10 cellular contexts compared by ENCODE assay signal in the genomic region with DNA sequence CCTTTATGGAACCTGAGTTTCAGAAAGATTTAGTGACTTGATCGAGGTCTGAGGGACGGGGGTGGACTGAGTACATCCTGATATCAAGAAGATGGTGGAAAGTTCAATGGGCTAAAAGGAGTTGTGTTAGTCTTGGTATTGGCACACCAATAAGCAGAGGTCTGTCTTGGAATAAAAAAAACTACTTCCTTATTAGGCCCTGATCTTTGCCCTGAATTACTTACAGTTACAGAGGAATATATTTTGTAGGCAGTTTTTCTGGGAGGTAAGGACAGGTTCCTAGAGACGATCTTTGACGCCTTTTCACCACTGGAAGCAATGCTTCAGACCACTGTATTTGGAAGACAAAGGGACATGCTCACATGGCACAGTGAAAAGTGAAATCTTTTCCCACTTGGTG. TPM values are rescaled to one million over a fixed set of nuclear protein-coding genes. Genes with fewer than 3 reads are reported as not detected.
A peak's percentile ranks its signal among the peaks of the same experiment; 100 is the strongest.
DNase-seq lines count a peak whose midpoint lies in the region; ATAC-seq, FAIRE-seq and TF ChIP-seq lines count a peak whose summit lies in the region.
"Had no signal": no experiment of that assay in that cellular context is flagged by ENCODE, and none has a peak within 500 bp of the region (broad histone marks: within the 10 kb centered on the region; RNA-seq: fewer than 3 reads in every experiment).

No MANE protein-coding gene starts in this region.

- TF ChIP-seq EP300 in gastroesophageal sphincter (IDR thresholded peaks at IDR 0.05) = no peak

- WGBS in gastroesophageal sphincter (ENCODE audit: low coverage in 1 of 2), 2 donors = 37 to 63% methylated on average over 2 to 4 of the region's 4 CpGs
- WGBS in small intestine, 3 donors = 16 to 58% (median 25%) methylated on average over 4 of the region's 4 CpGs

- DNase-seq in activated CD4-positive, alpha-beta T cell treated with anti-CD3 and anti-CD28 coated beads for 36 hours = no peak
- no peak for DNase-seq in activated CD4-positive, alpha-beta T cell treated with anti-CD3 and anti-CD28 coated beads for 48 hours
- peak in 1 of 2 experiments; percentile 51 for DNase-seq in PC-9
- DNase-seq in small intestine = peak; percentile 78
- DNase-seq in NCI-H187 (lab: John Stamatoyannopoulos, UW) = no peak
- DNase-seq in NCI-H146 (lab: John Stamatoyannopoulos, UW) = no peak

- H4K20me1 ChIP-seq in PC-9 (ENCODE audit: insufficient read depth) = no peaks in the 10 kb centered on the region

- CTCF ChIA-PET in activated CD4-positive, alpha-beta T cell treated with anti-CD3 and anti-CD28 coated beads for 36 hours (lab: Charles Lee) = no interaction called here
- CTCF ChIA-PET in PC-9 (lab: Charles Lee) = no interaction called here

- ATAC-seq in activated CD4-positive, alpha-beta T cell treated with anti-CD3 and anti-CD28 coated beads for 36 hours = no peak
- ATAC-seq in gastroesophageal sphincter (peak; percentile 23), esophagus mucosa (no peak)

- H3K27ac Mint-ChIP-seq in activated CD4-positive, alpha-beta T cell treated with anti-CD3 and anti-CD28 coated beads for 36 hours = no peak overlapping the region

- peaks cover 16% of the 10 kb centered on the region; the same call in 1 of the 2 replicates for H3F3A ChIP-seq in PC-9 (ENCODE audit: insufficient read depth, low read depth)

- no peaks in the 10 kb centered on the region for H3K4me1 Mint-ChIP-seq in activated CD4-positive, alpha-beta T cell treated with anti-CD3 and anti-CD28 coated beads for 36 hours

- peak overlapping the region; percentile 89; the same call in 1 of the 2 replicates for H2AFZ ChIP-seq in PC-9

- H3K9me2 ChIP-seq in PC-9 (ENCODE audit: insufficient read depth) = no peaks in the 10 kb centered on the region

- no peaks in the 10 kb centered on the region for H3K27me3 ChIP-seq in PC-9 (ENCODE audit: insufficient read depth, low read depth)
- no peaks in the 10 kb centered on the region for H3K27me3 ChIP-seq in gastroesophageal sphincter
- no peaks in the 10 kb centered on the region for H3K27me3 ChIP-seq in small intestine (ENCODE audit: control insufficient read depth in 2 of 2, insufficient read depth in 2 of 2, low read length in 2 of 2)

- H3K9me3 Mint-ChIP-seq in activated CD4-positive, alpha-beta T cell treated with anti-CD3 and anti-CD28 coated beads for 36 hours (ENCODE audit: low read depth) = no peaks in the 10 kb centered on the region

- no peak for TF ChIP-seq POLR2A in gastroesophageal sphincter (IDR thresholded peaks at IDR 0.05)

- POLR2A ChIA-PET in activated CD4-positive, alpha-beta T cell treated with anti-CD3 and anti-CD28 coated beads for 36 hours (lab: Charles Lee) = no interaction called here
- POLR2A ChIA-PET in PC-9 (lab: Charles Lee; ENCODE audit: unreplicated experiment) = no interaction called here

- H3K4me2 ChIP-seq in PC-9 = peak overlapping the region; percentile 94

- intact Hi-C loops in activated CD4-positive, alpha-beta T cell treated with anti-CD3 and anti-CD28 coated beads for 36 hours (cut with DNase I, micrococcal nuclease) = loop anchor here in 1 of 2 experiments (10.0 kb wide), 1 partner anchor 150 kb away; no protein-coding TSS in a partner anchor
- intact Hi-C loops in PC-9 (cut with micrococcal nuclease; ENCODE audit: unreplicated experiment) = loop anchor here (5.0 kb wide), 1 partner anchor 113 kb away; a partner anchor contains a TSS

- no peaks in the 10 kb centered on the region for H3K79me2 ChIP-seq in PC-9 (ENCODE audit: low read depth)

- H3K27ac ChIP-seq in PC-9 = peak overlapping the region; percentile 55
- peak overlapping the region; percentile 88 to 92 (median 88) for H3K27ac ChIP-seq in gastroesophageal sphincter
- peak overlapping the region; percentile 61 to 93 for H3K27ac ChIP-seq in small intestine (ENCODE audit: low read depth in 1 of 2, low read length in 1 of 2)

- TF ChIP-seq CTCF in PC-9 (conservative IDR thresholded peaks at IDR 0.05) = no peak
- no peak for TF ChIP-seq CTCF in gastroesophageal sphincter (IDR thresholded peaks at IDR 0.05)

- H3K36me3 ChIP-seq in PC-9 (ENCODE audit: low read depth) (no peaks in the 10 kb centered on the region), gastroesophageal sphincter (no peaks in the 10 kb centered on the region), small intestine (ENCODE audit: control insufficient read depth in 2 of 2, insufficient read depth in 2 of 2, low read length in 2 of 2) (no peaks in the 10 kb centered on the region)

- no TSS peak for BruUV-seq in PC-9 (replicated peaks; lab: Mats Ljungman, UMichigan)

- peak overlapping the region; percentile 30 for H3K4me3 Mint-ChIP-seq in activated CD4-positive, alpha-beta T cell treated with anti-CD3 and anti-CD28 coated beads for 36 hours

- H3K4me1 ChIP-seq in PC-9 (replicated peaks; ENCODE audit: insufficient read depth) (peaks cover 21% of the 10 kb centered on the region), gastroesophageal sphincter (peaks cover 0 to 22% (median 0%) of the 10 kb centered on the region in 3 donors), small intestine (ENCODE audit: control insufficient read depth in 2 of 2, insufficient read depth in 1 of 2, low read depth in 1 of 2, low read length in 1 of 2) (no peaks in the 10 kb centered on the region)

- H3K9me3 ChIP-seq in PC-9 (ENCODE audit: insufficient read depth, low read depth) = no peaks in the 10 kb centered on the region
- no peaks in the 10 kb centered on the region for H3K9me3 ChIP-seq in gastroesophageal sphincter
- H3K9me3 ChIP-seq in small intestine (ENCODE audit: control insufficient read depth, low read depth) = no peaks in the 10 kb centered on the region

- no peaks in the 10 kb centered on the region for H3K27me3 Mint-ChIP-seq in activated CD4-positive, alpha-beta T cell treated with anti-CD3 and anti-CD28 coated beads for 36 hours

- H3K36me3 Mint-ChIP-seq in activated CD4-positive, alpha-beta T cell treated with anti-CD3 and anti-CD28 coated beads for 36 hours (ENCODE audit: low read depth) = no peaks in the 10 kb centered on the region

- FAIRE-seq in small intestine (lab: Jason Lieb, UNC) = peak; percentile 73
- FAIRE-seq: kidney, TTC549 had no signal

- H3K4me3 ChIP-seq in PC-9 = peak overlapping the region; percentile 78; the same call in 1 of the 2 replicates
- peak overlapping the region in 1 of 2 donors; percentile 61 for H3K4me3 ChIP-seq in gastroesophageal sphincter
- no peak overlapping the region for H3K4me3 ChIP-seq in small intestine (ENCODE audit: low read depth in 1 of 2, low read length in 2 of 2)

RNA-seq across cellular contexts. Expression of a gene that starts 0.7 kb away (rescaled TPM):
- total RNA-seq in activated CD4-positive, alpha-beta T cell treated with anti-CD3 and anti-CD28 coated beads for 36 hours = under 1 TPM in 1 of 2 experiments, not detected in 1; 0.07 TPM
- total RNA-seq in PC-9 (2021) (2.4 and 3.7 TPM in 2 replicates), gastroesophageal sphincter (10 to 100 TPM in 3 of 4 donors, 1 to 10 TPM in 1; 9.2 to 20.5 (median 13.9) TPM), esophagus mucosa (2.7 TPM)
- 10 to 100 TPM in 1 of 3 donors, 1 to 10 TPM in 2; 8.7 to 11.0 (median 8.9) TPM for polyA plus RNA-seq in small intestine
